In genomic region chr19:50358483-50359431, GRCh38 we compare ENCODE assay signal across 8 cellular contexts. TPM values are rescaled to one million over a fixed set of nuclear protein-coding genes. Genes with fewer than 3 reads are reported as not detected.
DNase-seq lines count a peak whose midpoint lies in the region; ATAC-seq, FAIRE-seq and TF ChIP-seq lines count a peak whose summit lies in the region.

No MANE protein-coding gene starts in this region.

- peak overlapping the region; percentile 66 for H3K9ac ChIP-seq in skeletal muscle satellite cell (ENCODE audit: low read depth, low read length)

- H3K36me3 ChIP-seq in skeletal muscle satellite cell (ENCODE audit: insufficient read depth, low read length) = no peaks in the 10 kb centered on the region

- ATAC-seq in GM21529 (IDR thresholded peaks at IDR 0.05; ENCODE audit: unreplicated experiment) = no peak

- peak overlapping the region; percentile 94 for H3K4me2 ChIP-seq in skeletal muscle satellite cell (ENCODE audit: low read length)

- TF ChIP-seq POLR2A in GM12891 (IDR thresholded peaks at IDR 0.05; ENCODE audit: low read depth, low read length) = peak; percentile 69; the same call in 1 of the 2 replicates

- DNase-seq in GM12891 (ENCODE audit: insufficient read length, low spot score) = peak; percentile 73
- peak; percentile 40 for DNase-seq in NCI-H774 (lab: John Stamatoyannopoulos, UW)
- DNase-seq in activated T-helper 9 cell treated with anti-CD3 and anti-CD28 coated beads, Interleukin-2, amount 50 U/mL, for 16 hours (ENCODE audit: low read depth) = peak; percentile 63
- DNase-seq in globus pallidus (ENCODE audit: low spot score) = peak; percentile 50
- no peak for DNase-seq in ecto neural progenitor cell (ENCODE audit: low spot score)
- no peak for DNase-seq in NCI-H82 (lab: John Stamatoyannopoulos, UW)

- H3K9me3 ChIP-seq in skeletal muscle satellite cell (replicated peaks; ENCODE audit: low read length) = no peaks in the 10 kb centered on the region

- peak; percentile 77 for FAIRE-seq in GM12891 (lab: Jason Lieb, UNC)

- peaks cover 11% of the 10 kb centered on the region for H3K4me1 ChIP-seq in skeletal muscle satellite cell (ENCODE audit: control insufficient read depth, insufficient read depth, low read length)

- H3K4me3 ChIP-seq in skeletal muscle satellite cell (ENCODE audit: low read length) = peak overlapping the region; percentile 68

- no peaks in the 10 kb centered on the region for H3K27me3 ChIP-seq in skeletal muscle satellite cell (ENCODE audit: control insufficient read depth, insufficient read depth, low read length)

TF ChIP-seq in GM12891, 5 proteins besides CTCF, POLR2A, EP300 and RAD21:
- TF ChIP-seq POU2F2 (IDR thresholded peaks at IDR 0.05; ENCODE audit: low read depth, low read length) (peak; percentile 36; the same call in 1 of the 2 replicates), TAF1 (IDR thresholded peaks at IDR 0.05; ENCODE audit: low read depth, low read length) (0 out of 2 replicates have a peak, but pooled peaks have one; percentile 37), POLR2AphosphoS5 (IDR thresholded peaks at IDR 0.05; ENCODE audit: low read depth, low read length) (peak; percentile 76), PAX5 (IDR thresholded peaks at IDR 0.05; ENCODE audit: insufficient read depth, low read length, severe bottlenecking) (no peak), SPI1 (IDR thresholded peaks at IDR 0.05; ENCODE audit: low read depth, low read length) (no peak)

RNA-seq across cellular contexts. Expression of gene NAPSA, which starts 6.7 kb away (rescaled TPM):
- polyA plus RNA-seq in GM12891 (2012; ENCODE audit: low read depth, missing spikeins) = 21.5 TPM
- total RNA-seq in skeletal muscle satellite cell (2012; rRNA removed) = 0.22 TPM in 1 of 2 replicates, not detected in the other

RNA-seq across cellular contexts. Expression of gene NR1H2, which starts 17.5 kb away (rescaled TPM):
- 33.6 TPM for polyA plus RNA-seq in GM12891 (2012; ENCODE audit: low read depth, missing spikeins)
- total RNA-seq in skeletal muscle satellite cell (2012; rRNA removed) = 73.0 and 83.7 TPM in 2 replicates

RNA-seq across cellular contexts. Expression of gene POLD1, which starts 25.4 kb away (rescaled TPM):
- polyA plus RNA-seq in GM12891 (2012; ENCODE audit: low read depth, missing spikeins) = 63.4 TPM
- total RNA-seq in skeletal muscle satellite cell (2012; rRNA removed) = 35.5 and 37.6 TPM in 2 replicates

RNA-seq across cellular contexts. Expression of gene KCNC3, which starts 29.6 kb away (rescaled TPM):
- 2.3 TPM for polyA plus RNA-seq in GM12891 (2012; ENCODE audit: low read depth, missing spikeins)
- under 0.01 and 0.22 TPM in 2 replicates for total RNA-seq in skeletal muscle satellite cell (2012; rRNA removed)

RNA-seq across cellular contexts. Expression of gene SPIB, which starts 60.0 kb away (rescaled TPM):
- polyA plus RNA-seq in GM12891 (2012; ENCODE audit: low read depth, missing spikeins) = 80.2 TPM
- total RNA-seq in skeletal muscle satellite cell (2012; rRNA removed) = not detected in 2 replicates

Comparison
In these comparisons a context has a peak if more than half of its experiments do, and no peak if none do; other contexts are left out.
1. DNase-seq: peak in GM12891 (single experiment), NCI-H774 (single experiment), activated T-helper 9 cell treated with anti-CD3 and anti-CD28 coated beads, Interleukin-2, amount 50 U/mL, for 16 hours (single experiment) and globus pallidus (single experiment); none in ecto neural progenitor cell (single experiment) and NCI-H82 (single experiment).